In the genomic region with DNA sequence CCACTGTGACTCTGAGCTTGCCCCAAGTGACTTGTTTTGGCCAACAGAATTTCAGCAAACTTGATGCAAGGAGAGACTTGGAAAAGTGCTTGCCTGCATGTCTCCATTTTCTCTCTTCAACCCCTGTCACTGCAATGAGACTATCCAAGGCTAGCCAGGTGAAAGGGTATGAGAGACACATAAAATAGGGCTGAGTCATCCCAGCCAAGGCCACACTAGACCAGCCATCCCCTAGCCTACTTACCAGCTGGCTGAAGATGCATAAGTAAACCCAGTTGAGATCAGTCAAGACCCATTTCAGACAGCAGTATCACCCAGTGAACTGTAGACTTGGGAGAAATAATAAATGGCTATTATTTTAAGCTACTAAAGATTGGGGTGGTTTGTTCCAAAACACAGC, we compare ENCODE assay signal across 1 cellular context.
TF ChIP-seq lines count a peak whose summit lies in the region.

No MANE protein-coding gene starts in this region.

TF ChIP-seq in HepG2, 621 proteins besides CTCF, POLR2A, EP300 and RAD21 (continued from another document):
- TF ChIP-seq, protein P1, sequence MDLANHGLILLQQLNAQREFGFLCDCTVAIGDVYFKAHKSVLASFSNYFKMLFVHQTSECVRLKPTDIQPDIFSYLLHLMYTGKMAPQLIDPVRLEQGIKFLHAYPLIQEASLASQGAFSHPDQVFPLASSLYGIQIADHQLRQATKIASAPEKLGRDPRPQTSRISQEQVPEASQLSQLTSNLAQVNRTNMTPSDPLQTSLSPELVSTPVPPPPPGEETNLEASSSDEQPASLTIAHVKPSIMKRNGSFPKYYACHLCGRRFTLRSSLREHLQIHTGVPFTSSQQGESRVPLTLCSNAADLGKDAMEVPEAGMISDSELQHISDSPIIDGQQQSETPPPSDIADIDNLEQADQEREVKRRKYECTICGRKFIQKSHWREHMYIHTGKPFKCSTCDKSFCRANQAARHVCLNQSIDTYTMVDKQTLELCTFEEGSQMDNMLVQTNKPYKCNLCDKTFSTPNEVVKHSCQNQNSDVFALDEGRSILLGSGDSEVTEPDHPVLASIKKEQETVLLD (CRISPR knock-in tag; IDR thresholded peaks at IDR 0.05; ENCODE audit: low read depth): no peak
